19 cellular contexts compared by ENCODE assay signal in genomic region chr2:98452396-98453027, GRCh38. TPM values are rescaled to one million over a fixed set of nuclear protein-coding genes. Genes with fewer than 3 reads are reported as not detected.
DNase-seq lines count a peak whose midpoint lies in the region; ATAC-seq and TF ChIP-seq lines count a peak whose summit lies in the region.
"Had no signal": no experiment of that assay in that cellular context is flagged by ENCODE, and none has a peak within 500 bp of the region (broad histone marks: within the 10 kb centered on the region; RNA-seq: fewer than 3 reads in every experiment).

No MANE protein-coding gene starts in this region.

- no peak overlapping the region for H2AK5ac ChIP-seq in H9 (ENCODE audit: insufficient read length, low read length)

- TF ChIP-seq POLR2A in breast epithelium (IDR thresholded peaks at IDR 0.05), result no peak

- H3K27ac Mint-ChIP-seq in CD4-positive, CD25-positive, alpha-beta regulatory T cell, result peak overlapping the region; percentile 85 to 92 (median 87)
- H3K27ac Mint-ChIP-seq in H9, result peak overlapping the region in 2 of 3 experiments; percentile 21 to 95; a peak in 3 of 7 replicates
- H3K27ac Mint-ChIP-seq in activated naive CD8-positive, alpha-beta T cell treated with anti-CD3 and anti-CD28 coated beads, Interleukin-2, amount 50 U/mL, for 24 hours, result peak overlapping the region; percentile 17
- peak overlapping the region; percentile 49 to 98 (median 88) for H3K27ac Mint-ChIP-seq in naive thymus-derived CD8-positive, alpha-beta T cell

- H3K4ac ChIP-seq in H9 (ENCODE audit: low read depth, low read length), result no peak overlapping the region

- DNase-seq in CD4-positive, CD25-positive, alpha-beta regulatory T cell, result no peak
- DNase-seq in H9, result no peak
- DNase-seq in activated naive CD8-positive, alpha-beta T cell treated with anti-CD3 and anti-CD28 coated beads, Interleukin-2, amount 50 U/mL, for 24 hours, result no peak
- no peak for DNase-seq in naive thymus-derived CD8-positive, alpha-beta T cell
- DNase-seq in breast epithelium (ENCODE audit: low spot score in 2 of 2), result no peak
- DNase-seq in hypothalamus (lab: John Stamatoyannopoulos, UW), result no peak
- DNase-seq: AML-193; dermis blood vessel endothelial cell; DMS153; H7; Kasumi-1; naive B cell; Peyer's patch; SK-N-SH; stimulated activated CD4-positive, alpha-beta T cell treated with anti-CD3 and anti-CD28 coated beads, Interleukin-4, amount 100 ng/mL, for 24 hours had no signal

- H3K9me3 Mint-ChIP-seq in CD4-positive, CD25-positive, alpha-beta regulatory T cell, result no peaks in the 10 kb centered on the region
- H3K9me3 Mint-ChIP-seq in H9, result no peaks in the 10 kb centered on the region
- H3K9me3 Mint-ChIP-seq in activated naive CD8-positive, alpha-beta T cell treated with anti-CD3 and anti-CD28 coated beads, Interleukin-2, amount 50 U/mL, for 24 hours, result no peaks in the 10 kb centered on the region
- H3K9me3 Mint-ChIP-seq in naive thymus-derived CD8-positive, alpha-beta T cell, result no peaks in the 10 kb centered on the region
- H3K9me3 Mint-ChIP-seq: naive B cell had no signal

- WGBS in H9 (ENCODE audit: extremely low coverage, insufficient read length, low lambda C conversion rate), result no CpG with 5 or more reads among the region's 7 CpGs

- peaks cover 11% of the 10 kb centered on the region for H3K36me3 ChIP-seq in CD4-positive, CD25-positive, alpha-beta regulatory T cell (ENCODE audit: control insufficient read depth, insufficient read depth, low read length)
- H3K36me3 ChIP-seq in breast epithelium, result no peaks in the 10 kb centered on the region
- H3K36me3 ChIP-seq: Peyer's patch, suprapubic skin had no signal

- H3K4me3 ChIP-seq in CD4-positive, CD25-positive, alpha-beta regulatory T cell (ENCODE audit: low read depth, low read length), result peak overlapping the region; percentile 47
- H3K4me3 ChIP-seq in breast epithelium, result no peak overlapping the region
- H3K4me3 ChIP-seq: gastroesophageal sphincter, skin epidermis, suprapubic skin had no signal

- peaks cover 15% of the 10 kb centered on the region for H3K79me1 ChIP-seq in H9 (ENCODE audit: insufficient read depth, low read depth, low read length, poor library complexity, severe bottlenecking)

- H3K36me3 Mint-ChIP-seq in CD4-positive, CD25-positive, alpha-beta regulatory T cell, result peaks cover 22% of the 10 kb centered on the region
- peaks cover 8 to 16% (median 14%) of the 10 kb centered on the region in 3 experiments for H3K36me3 Mint-ChIP-seq in H9 (ENCODE audit: insufficient read depth in 1 of 3, low read depth in 3 of 3)
- peaks cover 8% of the 10 kb centered on the region for H3K36me3 Mint-ChIP-seq in activated naive CD8-positive, alpha-beta T cell treated with anti-CD3 and anti-CD28 coated beads, Interleukin-2, amount 50 U/mL, for 24 hours (ENCODE audit: low read depth)
- peaks cover 0 to 14% (median 6%) of the 10 kb centered on the region in 3 donors for H3K36me3 Mint-ChIP-seq in naive thymus-derived CD8-positive, alpha-beta T cell
- H3K36me3 Mint-ChIP-seq: naive B cell had no signal

- peaks cover 15 to 98% (median 84%) of the 10 kb centered on the region in 4 donors for H3K4me1 Mint-ChIP-seq in CD4-positive, CD25-positive, alpha-beta regulatory T cell
- peaks cover 82 to 83% of the 10 kb centered on the region in 2 experiments for H3K4me1 Mint-ChIP-seq in H9
- peaks cover 95% of the 10 kb centered on the region for H3K4me1 Mint-ChIP-seq in activated naive CD8-positive, alpha-beta T cell treated with anti-CD3 and anti-CD28 coated beads, Interleukin-2, amount 50 U/mL, for 24 hours
- H3K4me1 Mint-ChIP-seq in naive thymus-derived CD8-positive, alpha-beta T cell, result peaks cover 58 to 97% (median 94%) of the 10 kb centered on the region in 4 donors

- H4K5ac ChIP-seq in H9 (ENCODE audit: insufficient read length, low read depth, low read length), result no peak overlapping the region

- H2BK12ac ChIP-seq in H9 (ENCODE audit: insufficient read length, low read depth, low read length), result no peak overlapping the region

- ATAC-seq in CD4-positive, CD25-positive, alpha-beta regulatory T cell (ENCODE audit: low read depth in 2 of 2), result no peak
- no peak for ATAC-seq in activated naive CD8-positive, alpha-beta T cell treated with anti-CD3 and anti-CD28 coated beads, Interleukin-2, amount 50 U/mL, for 24 hours
- no peak for ATAC-seq in naive thymus-derived CD8-positive, alpha-beta T cell
- no peak for ATAC-seq in GM21619 (IDR thresholded peaks at IDR 0.05; ENCODE audit: unreplicated experiment)
- ATAC-seq: gastroesophageal sphincter had no signal

- no peak overlapping the region for H3K14ac ChIP-seq in H9 (ENCODE audit: insufficient read depth, low read length)

- no peak overlapping the region for H3T11ph ChIP-seq in H9 (ENCODE audit: low read length)

- no peak overlapping the region for H3K9ac ChIP-seq in H9 (ENCODE audit: extremely low read depth, insufficient read length, low read length)
- H3K9ac ChIP-seq: SK-N-SH had no signal

- H3K9me3 ChIP-seq in CD4-positive, CD25-positive, alpha-beta regulatory T cell (ENCODE audit: control insufficient read depth in 2 of 2, low read length in 2 of 2), result no peaks in the 10 kb centered on the region
- no peaks in the 10 kb centered on the region for H3K9me3 ChIP-seq in H9 (ENCODE audit: control insufficient read depth, low read depth, low read length)
- H3K9me3 ChIP-seq in breast epithelium, result no peaks in the 10 kb centered on the region
- H3K9me3 ChIP-seq: gastroesophageal sphincter, Peyer's patch, SK-N-SH, suprapubic skin had no signal

- POLR2A ChIA-PET in naive thymus-derived CD8-positive, alpha-beta T cell (lab: Charles Lee), result interaction anchor here (0.9 to 12.9 kb wide), 4 partner anchors 13 to 32 kb away, joined by 3 to 233 read pairs (median 3); no protein-coding TSS in a partner anchor

- H2AFZ ChIP-seq in H9 (ENCODE audit: low read length), result no peak overlapping the region

- intact Hi-C loops in breast epithelium (cut with DNase I; ENCODE audit: low total_unique reads), result no loop called here

- no peak overlapping the region for H4K91ac ChIP-seq in H9 (ENCODE audit: insufficient read length, low read depth, low read length)

- TF ChIP-seq CTCF in H9 (conservative IDR thresholded peaks at IDR 0.05), result no peak
- no peak for TF ChIP-seq CTCF in breast epithelium (IDR thresholded peaks at IDR 0.05)

- no peak overlapping the region for H2BK120ac ChIP-seq in H9 (ENCODE audit: low read depth, low read length, poor library complexity, severe bottlenecking)

- H3K79me2 ChIP-seq in H9 (ENCODE audit: insufficient read depth, low read length), result peaks cover 6% of the 10 kb centered on the region; the same call in 1 of the 2 replicates

- H3K18ac ChIP-seq in H9 (ENCODE audit: insufficient read length, low read depth, low read length), result no peak overlapping the region

- no peak overlapping the region for H4K8ac ChIP-seq in H9 (replicated peaks; ENCODE audit: insufficient read length, low read depth, low read length)

- no peaks in the 10 kb centered on the region for H3K23me2 ChIP-seq in H9 (ENCODE audit: insufficient read length, low read depth, low read length, poor library complexity, severe bottlenecking)

- peaks cover 92% of the 10 kb centered on the region for H3K4me1 ChIP-seq in CD4-positive, CD25-positive, alpha-beta regulatory T cell (ENCODE audit: control insufficient read depth, insufficient read depth, low read length, poor library complexity, severe bottlenecking)
- H3K4me1 ChIP-seq in H9 (ENCODE audit: insufficient read depth, low read length) (peaks cover 7% of the 10 kb centered on the region; the same call in 1 of the 2 replicates), breast epithelium (no peaks in the 10 kb centered on the region)

- H3K4me3 Mint-ChIP-seq in CD4-positive, CD25-positive, alpha-beta regulatory T cell, result peak overlapping the region; percentile 66 to 69 (median 69)
- no peak overlapping the region; a peak in 1 of 5 replicates for H3K4me3 Mint-ChIP-seq in H9
- no peak overlapping the region for H3K4me3 Mint-ChIP-seq in activated naive CD8-positive, alpha-beta T cell treated with anti-CD3 and anti-CD28 coated beads, Interleukin-2, amount 50 U/mL, for 24 hours
- H3K4me3 Mint-ChIP-seq in naive thymus-derived CD8-positive, alpha-beta T cell, result peak overlapping the region; percentile 25 to 99 (median 70)

- H3K23ac ChIP-seq in H9 (ENCODE audit: insufficient read length, low read depth, low read length), result no peak overlapping the region

- no peak overlapping the region for H2BK20ac ChIP-seq in H9 (ENCODE audit: low read depth, low read length, poor library complexity, severe bottlenecking)

- H3K27me3 ChIP-seq in CD4-positive, CD25-positive, alpha-beta regulatory T cell (ENCODE audit: control insufficient read depth, insufficient read depth, low read length), result no peaks in the 10 kb centered on the region
- H3K27me3 ChIP-seq in H9 (ENCODE audit: insufficient read depth, low read length), result no peaks in the 10 kb centered on the region
- H3K27me3 ChIP-seq in breast epithelium, result no peaks in the 10 kb centered on the region
- H3K27me3 ChIP-seq: gastroesophageal sphincter, Peyer's patch, suprapubic skin had no signal

- peak overlapping the region; percentile 39 for H3K27ac ChIP-seq in CD4-positive, CD25-positive, alpha-beta regulatory T cell (ENCODE audit: insufficient read depth, low read length, poor library complexity, severe bottlenecking)
- H3K27ac ChIP-seq in H9 (ENCODE audit: insufficient read length, low read depth, low read length), result no peak overlapping the region
- H3K27ac ChIP-seq in breast epithelium, result no peak overlapping the region
- H3K27ac ChIP-seq: gastroesophageal sphincter, skin epidermis, suprapubic skin had no signal

- no peak overlapping the region for H3K4me2 ChIP-seq in H9 (ENCODE audit: insufficient read depth, insufficient read length, low read length)
- H3K4me2 ChIP-seq: SK-N-SH had no signal

- no peaks in the 10 kb centered on the region for H4K20me1 ChIP-seq in H9 (ENCODE audit: control insufficient read depth, insufficient read depth, insufficient read length)

- no peak overlapping the region for H2BK15ac ChIP-seq in H9 (ENCODE audit: low read depth, low read length)

- no peak overlapping the region for H2BK5ac ChIP-seq in H9 (ENCODE audit: insufficient read length, low read length)

- H3K27me3 Mint-ChIP-seq in CD4-positive, CD25-positive, alpha-beta regulatory T cell, result no peaks in the 10 kb centered on the region
- H3K27me3 Mint-ChIP-seq in H9 (ENCODE audit: low read depth), result no peaks in the 10 kb centered on the region
- no peaks in the 10 kb centered on the region for H3K27me3 Mint-ChIP-seq in activated naive CD8-positive, alpha-beta T cell treated with anti-CD3 and anti-CD28 coated beads, Interleukin-2, amount 50 U/mL, for 24 hours
- H3K27me3 Mint-ChIP-seq in naive thymus-derived CD8-positive, alpha-beta T cell, result no peaks in the 10 kb centered on the region

- H3K56ac ChIP-seq in H9 (ENCODE audit: insufficient read length, low read depth, low read length), result no peak overlapping the region

RNA-seq across cellular contexts. Expression of gene INPP4A, which starts 7.9 kb away (rescaled TPM):
- total RNA-seq in CD4-positive, CD25-positive, alpha-beta regulatory T cell, result 106 TPM
- 10 to 100 TPM; 27.9 to 36.3 (median 30.7) TPM for polyA plus RNA-seq in CD4-positive, CD25-positive, alpha-beta regulatory T cell
- total RNA-seq in H9 (2021) (55.2 and 55.3 TPM in 2 replicates), breast epithelium (10 to 100 TPM; 22.6 to 35.4 (median 25.8) TPM)
- 100 to 1,000 TPM; 130 to 141 TPM for total RNA-seq in naive thymus-derived CD8-positive, alpha-beta T cell
- 10 to 100 TPM; 37.7 to 64.3 (median 46.3) TPM for polyA plus RNA-seq in naive thymus-derived CD8-positive, alpha-beta T cell

Comparison
In these comparisons a context has a peak if more than half of its experiments do, and no peak if none do; other contexts are left out.
1. H3K27ac Mint-ChIP-seq: peak in every context shown above with its lines; median percentile 88 in naive thymus-derived CD8-positive, alpha-beta T cell; 87 in CD4-positive, CD25-positive, alpha-beta regulatory T cell; 58 in H9; 17 in activated naive CD8-positive, alpha-beta T cell treated with anti-CD3 and anti-CD28 coated beads, Interleukin-2, amount 50 U/mL, for 24 hours.
2. H3K4me3 Mint-ChIP-seq: peak in CD4-positive, CD25-positive, alpha-beta regulatory T cell (4 of 4) and naive thymus-derived CD8-positive, alpha-beta T cell (10 of 10); none in H9 (0 of 2) and activated naive CD8-positive, alpha-beta T cell treated with anti-CD3 and anti-CD28 coated beads, Interleukin-2, amount 50 U/mL, for 24 hours (single experiment).